6 cellular contexts compared by ENCODE assay signal in genomic region chr17:7046127-7046724, GRCh38. TPM values are rescaled to one million over a fixed set of nuclear protein-coding genes. Genes with fewer than 3 reads are reported as not detected.
DNase-seq lines count a peak whose midpoint lies in the region; ATAC-seq and TF ChIP-seq lines count a peak whose summit lies in the region.

No MANE protein-coding gene starts in this region.

- DNase-seq in activated CD4-positive, CD25-positive, alpha-beta regulatory T cell treated with anti-CD3 and anti-CD28 coated beads, Interleukin-2, amount 50 U/mL, for 72 hours = peak; percentile 46
- no peak for DNase-seq in activated CD4-positive, CD25-positive, alpha-beta regulatory T cell (lab: John Stamatoyannopoulos, UW)
- DNase-seq in central memory CD8-positive, alpha-beta T cell (ENCODE audit: low spot score in 2 of 2) = no peak
- no peak for DNase-seq in omental fat pad (ENCODE audit: low spot score)
- no peak for DNase-seq in MG63
- no peak for DNase-seq in GM20000 (ENCODE audit: low spot score)

- H3K27me3 Mint-ChIP-seq in central memory CD8-positive, alpha-beta T cell = no peaks in the 10 kb centered on the region

- TF ChIP-seq CTCF in omental fat pad (IDR thresholded peaks at IDR 0.05) (no peak), GM20000 (IDR thresholded peaks at IDR 0.05; ENCODE audit: extremely low read depth, missing control alignments) (no peak)

- H3K36me3 ChIP-seq in MG63 = no peaks in the 10 kb centered on the region

- peak; percentile 16 for ATAC-seq in central memory CD8-positive, alpha-beta T cell (replicated peaks; ENCODE audit: extremely low read depth, poor library complexity, severe bottlenecking)
- ATAC-seq in omental fat pad (ENCODE audit: low FRiP score) = peak; percentile 30

- H3K36me3 Mint-ChIP-seq in central memory CD8-positive, alpha-beta T cell (ENCODE audit: insufficient read depth) = peaks cover 4% of the 10 kb centered on the region

- no peaks in the 10 kb centered on the region for H3K9me3 ChIP-seq in MG63

- H3K4me1 Mint-ChIP-seq in central memory CD8-positive, alpha-beta T cell = peaks cover 38% of the 10 kb centered on the region

- no peak overlapping the region for H3K4me3 ChIP-seq in MG63

- H3K9me3 Mint-ChIP-seq in central memory CD8-positive, alpha-beta T cell = no peaks in the 10 kb centered on the region

- peak overlapping the region; percentile 79 for H3K4me3 Mint-ChIP-seq in central memory CD8-positive, alpha-beta T cell

- no peaks in the 10 kb centered on the region for H3K27me3 ChIP-seq in MG63

- peak overlapping the region; percentile 60 for H3K27ac Mint-ChIP-seq in central memory CD8-positive, alpha-beta T cell (ENCODE audit: low read depth)

RNA-seq across cellular contexts. Expression of gene SLC16A11, which starts 2.3 kb away (rescaled TPM):
- under 1 TPM in 3 of 4 donors, not detected in 1; 0.44 to 0.60 (median 0.47) TPM for total RNA-seq in omental fat pad
- total RNA-seq in MG63 (2014; rRNA removed; shearing (Covaris generic); ENCODE audit: low replicate concordance) = not detected in 2 replicates

RNA-seq across cellular contexts. Expression of gene SLC16A13, which starts 10.4 kb away (rescaled TPM):
- total RNA-seq in omental fat pad = 1 to 10 TPM in 3 of 4 donors, under 1 TPM in 1; 0.74 to 2.2 (median 1.5) TPM
- 0.96 and 1.1 TPM in 2 replicates for total RNA-seq in MG63 (2014; rRNA removed; shearing (Covaris generic); ENCODE audit: low replicate concordance)

RNA-seq across cellular contexts. Expression of gene BCL6B, which starts 23.4 kb away (rescaled TPM):
- 10 to 100 TPM in 1 of 4 donors, 1 to 10 TPM in 3; 4.6 to 11.2 (median 8.2) TPM for total RNA-seq in omental fat pad
- 0.36 TPM in 1 of 2 replicates, not detected in the other for total RNA-seq in MG63 (2014; rRNA removed; shearing (Covaris generic); ENCODE audit: low replicate concordance)

RNA-seq across cellular contexts. Expression of gene RNASEK, which starts 33.8 kb away (rescaled TPM):
- total RNA-seq in omental fat pad = 100 to 1,000 TPM in 3 of 4 donors, 10 to 100 TPM in 1; 34.4 to 253 (median 130) TPM
- 45.2 and 62.3 TPM in 2 replicates for total RNA-seq in MG63 (2014; rRNA removed; shearing (Covaris generic); ENCODE audit: low replicate concordance)

RNA-seq across cellular contexts. Expression of gene CLEC10A, which starts 33.8 kb away (rescaled TPM):
- total RNA-seq in omental fat pad = 10 to 100 TPM in 3 of 4 donors, 1 to 10 TPM in 1; 7.2 to 21.7 (median 15.7) TPM
- not detected in 2 replicates for total RNA-seq in MG63 (2014; rRNA removed; shearing (Covaris generic); ENCODE audit: low replicate concordance)
